Comparison of ENCODE assay signal across 1 cellular context in genomic region chr7:31120800-31121513, GRCh38.
TF ChIP-seq lines count a peak whose summit lies in the region.

No MANE protein-coding gene starts in this region.

TF ChIP-seq in H1, 55 proteins besides CTCF, POLR2A, EP300 and RAD21:
- TF ChIP-seq MAFK (IDR thresholded peaks at IDR 0.05; ENCODE audit: low read depth, low read length) = no peak
- no peak for TF ChIP-seq SP2 (IDR thresholded peaks at IDR 0.05; ENCODE audit: low read length)
- TF ChIP-seq BACH1 (IDR thresholded peaks at IDR 0.05; ENCODE audit: low read length) = no peak
- TF ChIP-seq SP4 (IDR thresholded peaks at IDR 0.05; ENCODE audit: low read length) = no peak
- TF ChIP-seq CEBPB (IDR thresholded peaks at IDR 0.05; ENCODE audit: low read depth, low read length) = no peak
- no peak for TF ChIP-seq CBX5 (IDR thresholded peaks at IDR 0.05; ENCODE audit: low read depth, low read length)
